Comparison of ENCODE assay signal across 31 cellular contexts in genomic region chr5:6547498-6547897, GRCh38.
"Had no signal": no experiment of that assay in that cellular context is flagged by ENCODE, and none has a peak within 500 bp of the region (broad histone marks: within the 10 kb centered on the region; RNA-seq: fewer than 3 reads in every experiment).

No MANE protein-coding gene starts in this region.

- H3K27ac Mint-ChIP-seq: activated CD4-positive, alpha-beta T cell treated with anti-CD3 and anti-CD28 coated beads for 36 hours; activated CD8-positive, alpha-beta T cell treated with anti-CD3 and anti-CD28 coated beads for 36 hours; activated naive CD4-positive, alpha-beta T cell treated with anti-CD3 and anti-CD28 coated beads for 36 hours; activated naive CD4-positive, alpha-beta T cell treated with anti-CD3 and anti-CD28 coated beads, Interleukin-2, amount 50 U/mL, for 72 hours; activated T-helper 1 cell treated with anti-CD3 and anti-CD28 coated beads, Interleukin-12 subunit alpha, Interleukin-12 subunit beta, Interleukin-2, Interleukin-4 antibody, amounts not matched to agents 30 ng/mL and 10 ng/mL and 1 ng/mL, durations not matched to agents 14 hours and 24 hours and 36 hours; T-helper 1 cell treated with Interleukin-12 subunit alpha and Interleukin-12 subunit beta and Interleukin-4 antibody, amounts not matched to agents 30 μg/mL and 1 μg/mL, for 36 hours; T-helper 2 cell treated with Interferon-gamma antibody and Interleukin-4, amounts not matched to agents 5 μg/mL and 100 μg/mL, for 36 hours had no signal

- H3K4me3 Mint-ChIP-seq: activated CD4-positive, alpha-beta T cell treated with anti-CD3 and anti-CD28 coated beads for 36 hours; activated CD8-positive, alpha-beta T cell treated with anti-CD3 and anti-CD28 coated beads for 36 hours; activated naive CD4-positive, alpha-beta T cell treated with anti-CD3 and anti-CD28 coated beads for 36 hours; activated T-cell treated with anti-CD3 and anti-CD28 coated beads, Interleukin-2, amount 50 U/mL, for 4 hours; activated T-helper 1 cell treated with anti-CD3 and anti-CD28 coated beads, Interleukin-12 subunit alpha, Interleukin-12 subunit beta, Interleukin-2, Interleukin-4 antibody, amounts not matched to agents 30 ng/mL and 10 ng/mL and 1 ng/mL, durations not matched to agents 14 hours and 24 hours and 36 hours; T-helper 1 cell treated with Interleukin-12 subunit alpha and Interleukin-12 subunit beta and Interleukin-4 antibody, amounts not matched to agents 30 μg/mL and 1 μg/mL, for 36 hours; T-helper 2 cell treated with Interferon-gamma antibody and Interleukin-4, amounts not matched to agents 5 μg/mL and 100 μg/mL, for 36 hours had no signal

- H3K9me3 Mint-ChIP-seq: activated T-cell treated with anti-CD3 and anti-CD28 coated beads, Interleukin-2, amount 50 U/mL, for 4 hours; activated T-helper 1 cell treated with anti-CD3 and anti-CD28 coated beads, Interleukin-12 subunit alpha, Interleukin-12 subunit beta, Interleukin-2, Interleukin-4 antibody, amounts not matched to agents 30 ng/mL and 10 ng/mL and 1 ng/mL, durations not matched to agents 14 hours and 24 hours and 36 hours; T-helper 1 cell treated with Interleukin-12 subunit alpha and Interleukin-12 subunit beta and Interleukin-4 antibody, amounts not matched to agents 30 μg/mL and 1 μg/mL, for 36 hours; T-helper 2 cell treated with Interferon-gamma antibody and Interleukin-4, amounts not matched to agents 5 μg/mL and 100 μg/mL, for 36 hours had no signal

- H3K4me3 ChIP-seq: adrenal gland, body of pancreas, Peyer's patch, SJSA1 had no signal

- H3K27ac ChIP-seq: adrenal gland, body of pancreas, KMS-11, SJSA1 had no signal

- H3K36me3 ChIP-seq: adrenal gland, Peyer's patch, SJSA1 had no signal

- H3K4me1 ChIP-seq: adrenal gland, body of pancreas, Peyer's patch, SJSA1 had no signal

- H3K27me3 ChIP-seq: adrenal gland, Peyer's patch, SJSA1 had no signal

- H3K36me3 Mint-ChIP-seq: activated naive CD4-positive, alpha-beta T cell treated with anti-CD3 and anti-CD28 coated beads, Interleukin-2, amount 50 U/mL, for 72 hours had no signal

- DNase-seq: activated CD4-positive, alpha-beta T cell treated with anti-CD3 and anti-CD28 coated beads for 36 hours; activated CD4-positive, alpha-beta T cell treated with anti-CD3 and anti-CD28 coated beads, Interleukin-2, amount 50 U/mL, for 4 hours; activated CD8-positive, alpha-beta T cell treated with anti-CD3 and anti-CD28 coated beads for 36 hours; activated gamma-delta T cell treated with Interleukin-2 at 50 U/mL for 16 hours; activated naive CD4-positive, alpha-beta T cell treated with anti-CD3 and anti-CD28 coated beads for 36 hours; activated T-cell treated with anti-CD3 and anti-CD28 coated beads for 4 hours; activated T-cell treated with anti-CD3 and anti-CD28 coated beads, Interleukin-2, amount 50 U/mL, for 4 hours; adrenal gland; body of pancreas; MM.1S; MV-4-11; NCI-H1092; NCI-H1436 treated with DMSO at 0.1 percent for 48 hours; NCI-H1694 treated with DMSO at 0.1 percent for 48 hours; NCI-H2029; NCI-H2171; NCI-H510A; NCI-H526; NCI-H748 treated with DMSO at 0.1 percent for 48 hours; NK-92 treated with Interleukin-12 subunit alpha and Interleukin-12 subunit beta, amount 100 ng/mL, for 24 hours; PC-3; Peyer's patch; RPMI8226; SHP77 treated with DMSO at 0.1 percent for 48 hours; SK-N-SH had no signal

- ATAC-seq: activated CD4-positive, alpha-beta T cell treated with anti-CD3 and anti-CD28 coated beads for 36 hours; activated CD8-positive, alpha-beta T cell treated with anti-CD3 and anti-CD28 coated beads for 36 hours; activated T-cell treated with anti-CD3 and anti-CD28 coated beads, Interleukin-2, amount 50 U/mL, for 4 hours; body of pancreas; PC-3 had no signal

- H3K9me3 ChIP-seq: adrenal gland, body of pancreas, Peyer's patch, SJSA1, SK-N-SH had no signal
